2 cellular contexts compared by ENCODE assay signal in genomic region chr20:40667503-40667902, GRCh38.
TF ChIP-seq lines count a peak whose summit lies in the region.

No MANE protein-coding gene starts in this region.

TF ChIP-seq in HepG2, 621 proteins besides CTCF, POLR2A, EP300 and RAD21 (continues in another document):
- TF ChIP-seq FOXK2 (IDR thresholded peaks at IDR 0.05) (peak; percentile 35; the same call in 1 of the 2 replicates), PLRG1 (conservative IDR thresholded peaks at IDR 0.05) (peak; percentile 7; the same call in 1 of the 2 replicates), MNT (IDR thresholded peaks at IDR 0.05) (peak; percentile 98), PRDM4 (CRISPR knock-in tag; IDR thresholded peaks at IDR 0.05; ENCODE audit: borderline replicate concordance) (no peak), ATM (IDR thresholded peaks at IDR 0.05; ENCODE audit: borderline replicate concordance) (0 out of 2 replicates have a peak, but pooled peaks have one; percentile 49), ZNF646 (CRISPR knock-in tag; IDR thresholded peaks at IDR 0.05) (peak; percentile 64; the same call in 1 of the 2 replicates), FOXP1 (IDR thresholded peaks at IDR 0.05) (peak; percentile 65; the same call in 1 of the 2 replicates), FOXP1 (CRISPR knock-in tag; IDR thresholded peaks at IDR 0.05) (no peak), KLF12 (CRISPR knock-in tag; IDR thresholded peaks at IDR 0.05; ENCODE audit: borderline replicate concordance) (no peak), NONO (IDR thresholded peaks at IDR 0.05) (peak; percentile 18), NONO (CRISPR knock-in tag; conservative IDR thresholded peaks at IDR 0.05) (no peak), CREB1 (IDR thresholded peaks at IDR 0.05) (peak; percentile 48; the same call in 1 of the 2 replicates), CREB1 (CRISPR knock-in tag; IDR thresholded peaks at IDR 0.05) (no peak), RAD51 (IDR thresholded peaks at IDR 0.05; ENCODE audit: borderline replicate concordance) (peak; percentile 51; the same call in 1 of the 2 replicates), IKZF1 (IDR thresholded peaks at IDR 0.05) (peak; percentile 90; the same call in 1 of the 2 replicates), ZFAT (CRISPR knock-in tag; conservative IDR thresholded peaks at IDR 0.05) (no peak), FOXA1 (IDR thresholded peaks at IDR 0.05) (peak; percentile 56; the same call in 1 of the 2 replicates), FOXA1 (CRISPR knock-in tag; IDR thresholded peaks at IDR 0.05) (no peak), KLF13 (CRISPR knock-in tag; IDR thresholded peaks at IDR 0.05) (0 out of 2 replicates have a peak, but pooled peaks have one; percentile 56)

TF ChIP-seq in GM12878, 131 proteins besides CTCF, POLR2A, EP300 and RAD21:
- no peak for TF ChIP-seq HSF1 (IDR thresholded peaks at IDR 0.05; ENCODE audit: low read depth, low read length)
- TF ChIP-seq ATF2 (IDR thresholded peaks at IDR 0.05; ENCODE audit: low read length) = no peak
- TF ChIP-seq SUZ12 (IDR thresholded peaks at IDR 0.05; ENCODE audit: unreplicated experiment) = no peak
- no peak for TF ChIP-seq SREBF1 (IDR thresholded peaks at IDR 0.05; ENCODE audit: low read length)
- no peak for TF ChIP-seq NR2C2 (IDR thresholded peaks at IDR 0.05; ENCODE audit: borderline replicate concordance, control insufficient read depth, insufficient read length, low read depth)
- peak; percentile 22 for TF ChIP-seq E4F1 (IDR thresholded peaks at IDR 0.05; ENCODE audit: borderline replicate concordance, partially characterized antibody)
- TF ChIP-seq HDAC6 (IDR thresholded peaks at IDR 0.05; ENCODE audit: unreplicated experiment) = no peak
